ENCODE assay signal across 1 cellular context in genomic region chr3:129574206-129574605, GRCh38.
A peak's percentile ranks its signal among the peaks of the same experiment; 100 is the strongest.
TF ChIP-seq lines count a peak whose summit lies in the region.

No MANE protein-coding gene starts in this region.

TF ChIP-seq in endothelial cell of umbilical vein, 7 proteins besides CTCF, POLR2A, EP300 and RAD21:
- TF ChIP-seq MAX (IDR thresholded peaks at IDR 0.05; ENCODE audit: insufficient read depth, insufficient read length) (no peak), POLR2AphosphoS5 (IDR thresholded peaks at IDR 0.05; ENCODE audit: insufficient read depth, low read depth, low read length) (peak; percentile 13)
